1 cellular context compared by ENCODE assay signal in the genomic region with DNA sequence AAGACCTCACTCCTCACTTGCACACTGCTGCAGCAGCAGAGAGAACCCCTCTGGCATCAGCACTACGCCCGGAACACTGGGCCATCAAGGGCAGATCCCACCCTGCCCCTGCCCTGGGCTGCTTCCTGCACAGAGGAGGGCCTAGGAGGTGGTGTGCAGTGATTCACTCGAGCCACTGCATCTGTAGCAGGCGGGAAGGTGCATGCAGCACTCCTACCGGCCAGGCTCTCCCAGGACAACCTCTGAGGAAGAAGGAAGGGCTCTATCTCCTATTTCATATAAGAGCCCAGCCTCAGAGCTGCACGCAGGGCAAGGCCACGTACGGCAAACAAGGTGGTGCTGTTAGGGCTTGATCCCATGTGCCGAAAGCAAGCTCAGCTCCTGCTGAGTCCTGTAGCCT.
TF ChIP-seq lines count a peak whose summit lies in the region.

No MANE protein-coding gene starts in this region.

TF ChIP-seq in H1, 55 proteins besides CTCF, POLR2A, EP300 and RAD21:
- TF ChIP-seq, protein P1, sequence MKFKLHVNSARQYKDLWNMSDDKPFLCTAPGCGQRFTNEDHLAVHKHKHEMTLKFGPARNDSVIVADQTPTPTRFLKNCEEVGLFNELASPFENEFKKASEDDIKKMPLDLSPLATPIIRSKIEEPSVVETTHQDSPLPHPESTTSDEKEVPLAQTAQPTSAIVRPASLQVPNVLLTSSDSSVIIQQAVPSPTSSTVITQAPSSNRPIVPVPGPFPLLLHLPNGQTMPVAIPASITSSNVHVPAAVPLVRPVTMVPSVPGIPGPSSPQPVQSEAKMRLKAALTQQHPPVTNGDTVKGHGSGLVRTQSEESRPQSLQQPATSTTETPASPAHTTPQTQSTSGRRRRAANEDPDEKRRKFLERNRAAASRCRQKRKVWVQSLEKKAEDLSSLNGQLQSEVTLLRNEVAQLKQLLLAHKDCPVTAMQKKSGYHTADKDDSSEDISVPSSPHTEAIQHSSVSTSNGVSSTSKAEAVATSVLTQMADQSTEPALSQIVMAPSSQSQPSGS (IDR thresholded peaks at IDR 0.05; ENCODE audit: low read length) = no peak
- TF ChIP-seq RXRA (IDR thresholded peaks at IDR 0.05; ENCODE audit: insufficient read depth, low read depth, low read length) (no peak), TAF1 (IDR thresholded peaks at IDR 0.05; ENCODE audit: low read depth, low read length) (no peak), SP1 (IDR thresholded peaks at IDR 0.05; ENCODE audit: low read depth, low read length) (no peak), MAFK (IDR thresholded peaks at IDR 0.05; ENCODE audit: low read depth, low read length) (no peak), HDAC6 (IDR thresholded peaks at IDR 0.05; ENCODE audit: low read depth, low read length) (no peak), EZH2 (IDR thresholded peaks at IDR 0.05; ENCODE audit: low read depth, low read length, severe bottlenecking) (no peak), SIN3A (conservative IDR thresholded peaks at IDR 0.05 in 1 of 2, IDR thresholded peaks at IDR 0.05 in 1 of 2; ENCODE audit: low read depth in 1 of 2, low read length in 2 of 2) (no peak), SIX5 (IDR thresholded peaks at IDR 0.05; ENCODE audit: low read depth, low read length) (no peak), NANOG (IDR thresholded peaks at IDR 0.05; ENCODE audit: insufficient read depth, low read depth, low read length, poor library complexity, severe bottlenecking) (no peak), KDM1A (IDR thresholded peaks at IDR 0.05; ENCODE audit: borderline replicate concordance, low read length) (no peak), JUN (IDR thresholded peaks at IDR 0.05; ENCODE audit: low read depth, low read length) (no peak), TEAD4 (IDR thresholded peaks at IDR 0.05; ENCODE audit: low read depth, low read length) (no peak), GABPA (IDR thresholded peaks at IDR 0.05; ENCODE audit: borderline replicate concordance, insufficient read depth, low read length) (no peak), RNF2 (IDR thresholded peaks at IDR 0.05; ENCODE audit: borderline replicate concordance, low read depth, low read length, missing control alignments, poor library complexity, severe bottlenecking) (no peak), CHD2 (IDR thresholded peaks at IDR 0.05; ENCODE audit: low read length) (no peak), RFX5 (IDR thresholded peaks at IDR 0.05; ENCODE audit: borderline replicate concordance, low read depth, low read length) (no peak)
- TF ChIP-seq, protein P2, sequence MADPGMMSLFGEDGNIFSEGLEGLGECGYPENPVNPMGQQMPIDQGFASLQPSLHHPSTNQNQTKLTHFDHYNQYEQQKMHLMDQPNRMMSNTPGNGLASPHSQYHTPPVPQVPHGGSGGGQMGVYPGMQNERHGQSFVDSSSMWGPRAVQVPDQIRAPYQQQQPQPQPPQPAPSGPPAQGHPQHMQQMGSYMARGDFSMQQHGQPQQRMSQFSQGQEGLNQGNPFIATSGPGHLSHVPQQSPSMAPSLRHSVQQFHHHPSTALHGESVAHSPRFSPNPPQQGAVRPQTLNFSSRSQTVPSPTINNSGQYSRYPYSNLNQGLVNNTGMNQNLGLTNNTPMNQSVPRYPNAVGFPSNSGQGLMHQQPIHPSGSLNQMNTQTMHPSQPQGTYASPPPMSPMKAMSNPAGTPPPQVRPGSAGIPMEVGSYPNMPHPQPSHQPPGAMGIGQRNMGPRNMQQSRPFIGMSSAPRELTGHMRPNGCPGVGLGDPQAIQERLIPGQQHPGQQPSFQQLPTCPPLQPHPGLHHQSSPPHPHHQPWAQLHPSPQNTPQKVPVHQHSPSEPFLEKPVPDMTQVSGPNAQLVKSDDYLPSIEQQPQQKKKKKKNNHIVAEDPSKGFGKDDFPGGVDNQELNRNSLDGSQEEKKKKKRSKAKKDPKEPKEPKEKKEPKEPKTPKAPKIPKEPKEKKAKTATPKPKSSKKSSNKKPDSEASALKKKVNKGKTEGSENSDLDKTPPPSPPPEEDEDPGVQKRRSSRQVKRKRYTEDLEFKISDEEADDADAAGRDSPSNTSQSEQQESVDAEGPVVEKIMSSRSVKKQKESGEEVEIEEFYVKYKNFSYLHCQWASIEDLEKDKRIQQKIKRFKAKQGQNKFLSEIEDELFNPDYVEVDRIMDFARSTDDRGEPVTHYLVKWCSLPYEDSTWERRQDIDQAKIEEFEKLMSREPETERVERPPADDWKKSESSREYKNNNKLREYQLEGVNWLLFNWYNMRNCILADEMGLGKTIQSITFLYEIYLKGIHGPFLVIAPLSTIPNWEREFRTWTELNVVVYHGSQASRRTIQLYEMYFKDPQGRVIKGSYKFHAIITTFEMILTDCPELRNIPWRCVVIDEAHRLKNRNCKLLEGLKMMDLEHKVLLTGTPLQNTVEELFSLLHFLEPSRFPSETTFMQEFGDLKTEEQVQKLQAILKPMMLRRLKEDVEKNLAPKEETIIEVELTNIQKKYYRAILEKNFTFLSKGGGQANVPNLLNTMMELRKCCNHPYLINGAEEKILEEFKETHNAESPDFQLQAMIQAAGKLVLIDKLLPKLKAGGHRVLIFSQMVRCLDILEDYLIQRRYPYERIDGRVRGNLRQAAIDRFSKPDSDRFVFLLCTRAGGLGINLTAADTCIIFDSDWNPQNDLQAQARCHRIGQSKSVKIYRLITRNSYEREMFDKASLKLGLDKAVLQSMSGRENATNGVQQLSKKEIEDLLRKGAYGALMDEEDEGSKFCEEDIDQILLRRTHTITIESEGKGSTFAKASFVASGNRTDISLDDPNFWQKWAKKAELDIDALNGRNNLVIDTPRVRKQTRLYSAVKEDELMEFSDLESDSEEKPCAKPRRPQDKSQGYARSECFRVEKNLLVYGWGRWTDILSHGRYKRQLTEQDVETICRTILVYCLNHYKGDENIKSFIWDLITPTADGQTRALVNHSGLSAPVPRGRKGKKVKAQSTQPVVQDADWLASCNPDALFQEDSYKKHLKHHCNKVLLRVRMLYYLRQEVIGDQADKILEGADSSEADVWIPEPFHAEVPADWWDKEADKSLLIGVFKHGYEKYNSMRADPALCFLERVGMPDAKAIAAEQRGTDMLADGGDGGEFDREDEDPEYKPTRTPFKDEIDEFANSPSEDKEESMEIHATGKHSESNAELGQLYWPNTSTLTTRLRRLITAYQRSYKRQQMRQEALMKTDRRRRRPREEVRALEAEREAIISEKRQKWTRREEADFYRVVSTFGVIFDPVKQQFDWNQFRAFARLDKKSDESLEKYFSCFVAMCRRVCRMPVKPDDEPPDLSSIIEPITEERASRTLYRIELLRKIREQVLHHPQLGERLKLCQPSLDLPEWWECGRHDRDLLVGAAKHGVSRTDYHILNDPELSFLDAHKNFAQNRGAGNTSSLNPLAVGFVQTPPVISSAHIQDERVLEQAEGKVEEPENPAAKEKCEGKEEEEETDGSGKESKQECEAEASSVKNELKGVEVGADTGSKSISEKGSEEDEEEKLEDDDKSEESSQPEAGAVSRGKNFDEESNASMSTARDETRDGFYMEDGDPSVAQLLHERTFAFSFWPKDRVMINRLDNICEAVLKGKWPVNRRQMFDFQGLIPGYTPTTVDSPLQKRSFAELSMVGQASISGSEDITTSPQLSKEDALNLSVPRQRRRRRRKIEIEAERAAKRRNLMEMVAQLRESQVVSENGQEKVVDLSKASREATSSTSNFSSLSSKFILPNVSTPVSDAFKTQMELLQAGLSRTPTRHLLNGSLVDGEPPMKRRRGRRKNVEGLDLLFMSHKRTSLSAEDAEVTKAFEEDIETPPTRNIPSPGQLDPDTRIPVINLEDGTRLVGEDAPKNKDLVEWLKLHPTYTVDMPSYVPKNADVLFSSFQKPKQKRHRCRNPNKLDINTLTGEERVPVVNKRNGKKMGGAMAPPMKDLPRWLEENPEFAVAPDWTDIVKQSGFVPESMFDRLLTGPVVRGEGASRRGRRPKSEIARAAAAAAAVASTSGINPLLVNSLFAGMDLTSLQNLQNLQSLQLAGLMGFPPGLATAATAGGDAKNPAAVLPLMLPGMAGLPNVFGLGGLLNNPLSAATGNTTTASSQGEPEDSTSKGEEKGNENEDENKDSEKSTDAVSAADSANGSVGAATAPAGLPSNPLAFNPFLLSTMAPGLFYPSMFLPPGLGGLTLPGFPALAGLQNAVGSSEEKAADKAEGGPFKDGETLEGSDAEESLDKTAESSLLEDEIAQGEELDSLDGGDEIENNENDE (IDR thresholded peaks at IDR 0.05; ENCODE audit: insufficient replicate concordance, low read length) = no peak
